8 cellular contexts compared by ENCODE assay signal in the genomic region with DNA sequence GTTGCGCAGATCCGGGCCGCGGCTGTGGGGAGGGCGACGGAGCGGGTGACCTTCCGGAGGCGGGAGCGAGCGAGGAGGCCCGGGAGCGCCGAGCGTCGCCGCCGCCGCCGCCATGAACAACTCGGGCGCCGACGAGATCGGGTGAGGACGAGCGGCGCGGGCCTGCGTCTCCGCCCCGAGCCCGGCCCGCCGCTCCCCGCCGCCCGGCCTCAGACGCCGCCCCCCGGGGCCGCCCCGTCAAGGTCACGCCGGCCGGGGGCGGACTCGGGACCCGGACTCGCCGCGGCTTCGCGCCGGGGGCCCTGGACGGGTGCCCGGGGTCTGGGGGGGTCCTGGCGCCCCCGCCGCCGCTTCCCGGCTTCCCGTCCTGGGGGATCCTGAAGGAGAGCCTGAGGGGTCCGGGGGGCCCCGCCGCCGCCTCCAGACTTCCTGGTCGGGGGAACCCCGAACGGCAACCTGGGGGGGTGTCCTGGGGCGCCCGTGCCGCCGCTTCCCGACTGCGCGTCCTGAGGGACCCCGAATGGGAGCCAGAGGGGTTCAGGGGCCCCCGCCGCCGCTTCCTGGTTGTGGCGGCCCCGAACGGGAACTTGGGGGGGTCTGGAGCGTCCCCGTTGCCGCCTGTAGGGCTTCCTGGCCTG. TPM values are rescaled to one million over a fixed set of nuclear protein-coding genes. Genes with fewer than 3 reads are reported as not detected.
DNase-seq lines count a peak whose midpoint lies in the region; ATAC-seq and TF ChIP-seq lines count a peak whose summit lies in the region.

No MANE protein-coding gene starts in this region.

- H3K4me3 Mint-ChIP-seq in activated CD4-positive, alpha-beta T cell treated with anti-CD3 and anti-CD28 coated beads, Interleukin-2, amount 10 ng/mL, durations not matched to agents 24 days and 14 days: peak overlapping the region; percentile 61

- 0% methylated on average over 2 of the region's 87 CpGs; no CpG with 5 or more reads in 1 of the 2 donors for WGBS in esophagus squamous epithelium, 2 donors
- 0 to 1% (median 0%) methylated on average over 8 to 87 of the region's 87 CpGs for WGBS in psoas muscle, 3 donors

- TF ChIP-seq POLR2A in esophagus squamous epithelium (IDR thresholded peaks at IDR 0.05): peak in 2 of 4 donors; percentile 6 to 47

- DNase-seq in NCI-H146 (lab: John Stamatoyannopoulos, UW): peak; percentile 43
- no peak for DNase-seq in NCI-H146 treated with DMSO at 0.1 percent for 48 hours (lab: John Stamatoyannopoulos, UW; ENCODE audit: unreplicated experiment)
- DNase-seq in activated CD4-positive, alpha-beta T cell treated with anti-CD3 and anti-CD28 coated beads, Interleukin-2, amount 10 ng/mL, durations not matched to agents 24 days and 14 days: no peak
- no peak for DNase-seq in esophagus squamous epithelium (lab: John Stamatoyannopoulos, UW)
- DNase-seq in psoas muscle: peak in 1 of 2 donors; percentile 77
- no peak for DNase-seq in GDM1 (lab: John Stamatoyannopoulos, UW)
- DNase-seq in OCI-M1 (lab: John Stamatoyannopoulos, UW): no peak

- H3K36me3 Mint-ChIP-seq in activated CD4-positive, alpha-beta T cell treated with anti-CD3 and anti-CD28 coated beads, Interleukin-2, amount 10 ng/mL, durations not matched to agents 24 days and 14 days (ENCODE audit: low read depth): peaks cover 25% of the 10 kb centered on the region

- no peaks in the 10 kb centered on the region for H3K9me3 ChIP-seq in esophagus squamous epithelium
- no peaks in the 10 kb centered on the region for H3K9me3 ChIP-seq in psoas muscle

- peak overlapping the region; percentile 60 for H3K27ac Mint-ChIP-seq in activated CD4-positive, alpha-beta T cell treated with anti-CD3 and anti-CD28 coated beads, Interleukin-2, amount 10 ng/mL, durations not matched to agents 24 days and 14 days

- H3K36me3 ChIP-seq in esophagus squamous epithelium: peaks cover 0 to 9% (median 0%) of the 10 kb centered on the region in 3 donors
- peaks cover 0 to 9% of the 10 kb centered on the region in 2 donors for H3K36me3 ChIP-seq in psoas muscle (ENCODE audit: insufficient read depth in 1 of 2, low read depth in 1 of 2)

- H3K27ac ChIP-seq in esophagus squamous epithelium (peak overlapping the region; percentile 96 to 100 (median 98)), psoas muscle (peak overlapping the region; percentile 95)

- H3K27me3 ChIP-seq in esophagus squamous epithelium: no peaks in the 10 kb centered on the region
- H3K27me3 ChIP-seq in psoas muscle (ENCODE audit: insufficient read depth in 3 of 3, low read length in 2 of 3): no peaks in the 10 kb centered on the region

- peaks cover 3% of the 10 kb centered on the region for H3K27me3 Mint-ChIP-seq in activated CD4-positive, alpha-beta T cell treated with anti-CD3 and anti-CD28 coated beads, Interleukin-2, amount 10 ng/mL, durations not matched to agents 24 days and 14 days

- H3K4me3 ChIP-seq in esophagus squamous epithelium (peak overlapping the region; percentile 92 to 99 (median 96)), psoas muscle (peak overlapping the region; percentile 97)

- TF ChIP-seq CTCF in esophagus squamous epithelium (IDR thresholded peaks at IDR 0.05) (no peak), psoas muscle (IDR thresholded peaks at IDR 0.05) (no peak)

- no peaks in the 10 kb centered on the region for H3K9me3 Mint-ChIP-seq in activated CD4-positive, alpha-beta T cell treated with anti-CD3 and anti-CD28 coated beads, Interleukin-2, amount 10 ng/mL, durations not matched to agents 24 days and 14 days

- intact Hi-C loops in activated CD4-positive, alpha-beta T cell treated with anti-CD3 and anti-CD28 coated beads, Interleukin-2, amount 10 ng/mL, durations not matched to agents 24 days and 14 days (cut with micrococcal nuclease): loop anchor here (1.0 to 5.0 kb wide), 5 partner anchors 25 to 610 kb away; partner anchors contain the start of genes FAM174C, MBD3, NDUFS7 and PTBP1
- intact Hi-C loops in esophagus squamous epithelium (cut with DNase I): loop anchor here (10.0 kb wide), 1 partner anchor 133 kb away; the partner anchor contains the start of gene FAM174C
- intact Hi-C loops in psoas muscle (cut with DNase I): loop anchor here (2.0 to 10.0 kb wide), 2 partner anchors 51 to 833 kb away; partner anchors contain the start of gene BSG (in 1 of the 2)

- H3K4me1 Mint-ChIP-seq in activated CD4-positive, alpha-beta T cell treated with anti-CD3 and anti-CD28 coated beads, Interleukin-2, amount 10 ng/mL, durations not matched to agents 24 days and 14 days: peaks cover 34% of the 10 kb centered on the region

- H3K4me1 ChIP-seq in esophagus squamous epithelium: peaks cover 47 to 71% (median 53%) of the 10 kb centered on the region in 3 donors
- peaks cover 44% of the 10 kb centered on the region for H3K4me1 ChIP-seq in psoas muscle

- peak; percentile 15 for ATAC-seq in HG03103 (IDR thresholded peaks at IDR 0.05; ENCODE audit: low read depth, unreplicated experiment)
- no peak for ATAC-seq in psoas muscle

RNA-seq across cellular contexts. Expression of gene DAZAP1, which starts 0.4 kb away (rescaled TPM):
- 299 and 323 TPM in 2 replicates for total RNA-seq in activated CD4-positive, alpha-beta T cell treated with anti-CD3 and anti-CD28 coated beads, Interleukin-2, amount 10 ng/mL, durations not matched to agents 24 days and 14 days
- total RNA-seq in esophagus squamous epithelium (10 to 100 TPM; 60.2 to 76.0 (median 69.0) TPM), psoas muscle (100 to 1,000 TPM in 1 of 4 donors, 10 to 100 TPM in 3; 59.9 to 122 (median 86.9) TPM)
- polyA plus RNA-seq in psoas muscle: 100 to 1,000 TPM in 1 of 3 donors, 10 to 100 TPM in 2; 68.9 to 103 (median 94.1) TPM

RNA-seq across cellular contexts. Expression of gene GAMT, which starts 6.4 kb away (rescaled TPM):
- total RNA-seq in activated CD4-positive, alpha-beta T cell treated with anti-CD3 and anti-CD28 coated beads, Interleukin-2, amount 10 ng/mL, durations not matched to agents 24 days and 14 days: 28.8 and 32.6 TPM in 2 replicates
- total RNA-seq in esophagus squamous epithelium: 10 to 100 TPM in 3 of 4 donors, 1 to 10 TPM in 1; 2.4 to 40.0 (median 13.1) TPM
- 100 to 1,000 TPM; 227 to 339 (median 232) TPM for total RNA-seq in psoas muscle
- 100 to 1,000 TPM; 162 to 464 (median 351) TPM for polyA plus RNA-seq in psoas muscle

RNA-seq across cellular contexts. Expression of gene NDUFS7, which starts 24.1 kb away (rescaled TPM):
- 108 and 110 TPM in 2 replicates for total RNA-seq in activated CD4-positive, alpha-beta T cell treated with anti-CD3 and anti-CD28 coated beads, Interleukin-2, amount 10 ng/mL, durations not matched to agents 24 days and 14 days
- total RNA-seq in esophagus squamous epithelium (100 to 1,000 TPM; 124 to 191 (median 165) TPM), psoas muscle (100 to 1,000 TPM; 230 to 338 (median 308) TPM)
- 100 to 1,000 TPM; 177 to 423 (median 294) TPM for polyA plus RNA-seq in psoas muscle

RNA-seq across cellular contexts. Expression of gene RPS15, which starts 30.4 kb away (rescaled TPM):
- total RNA-seq in activated CD4-positive, alpha-beta T cell treated with anti-CD3 and anti-CD28 coated beads, Interleukin-2, amount 10 ng/mL, durations not matched to agents 24 days and 14 days: 1,536 and 1,542 TPM in 2 replicates
- 1,000 to 10,000 TPM; 2,502 to 3,774 (median 3,129) TPM for total RNA-seq in esophagus squamous epithelium
- 100 to 1,000 TPM; 697 to 992 (median 943) TPM for total RNA-seq in psoas muscle
- 1,000 to 10,000 TPM; 2,739 to 4,077 (median 3,158) TPM for polyA plus RNA-seq in psoas muscle

RNA-seq across cellular contexts. Expression of gene APC2, which starts 42.1 kb away (rescaled TPM):
- 0.16 and 0.24 TPM in 2 replicates for total RNA-seq in activated CD4-positive, alpha-beta T cell treated with anti-CD3 and anti-CD28 coated beads, Interleukin-2, amount 10 ng/mL, durations not matched to agents 24 days and 14 days
- total RNA-seq in esophagus squamous epithelium (under 1 TPM in 1 of 4 donors, not detected in 3; under 0.01 TPM), psoas muscle (under 1 TPM; 0.04 to 0.06 (median 0.05) TPM)
- under 1 TPM in 2 of 3 donors, not detected in 1; 0.01 to 0.03 TPM for polyA plus RNA-seq in psoas muscle
